In the genomic region with DNA sequence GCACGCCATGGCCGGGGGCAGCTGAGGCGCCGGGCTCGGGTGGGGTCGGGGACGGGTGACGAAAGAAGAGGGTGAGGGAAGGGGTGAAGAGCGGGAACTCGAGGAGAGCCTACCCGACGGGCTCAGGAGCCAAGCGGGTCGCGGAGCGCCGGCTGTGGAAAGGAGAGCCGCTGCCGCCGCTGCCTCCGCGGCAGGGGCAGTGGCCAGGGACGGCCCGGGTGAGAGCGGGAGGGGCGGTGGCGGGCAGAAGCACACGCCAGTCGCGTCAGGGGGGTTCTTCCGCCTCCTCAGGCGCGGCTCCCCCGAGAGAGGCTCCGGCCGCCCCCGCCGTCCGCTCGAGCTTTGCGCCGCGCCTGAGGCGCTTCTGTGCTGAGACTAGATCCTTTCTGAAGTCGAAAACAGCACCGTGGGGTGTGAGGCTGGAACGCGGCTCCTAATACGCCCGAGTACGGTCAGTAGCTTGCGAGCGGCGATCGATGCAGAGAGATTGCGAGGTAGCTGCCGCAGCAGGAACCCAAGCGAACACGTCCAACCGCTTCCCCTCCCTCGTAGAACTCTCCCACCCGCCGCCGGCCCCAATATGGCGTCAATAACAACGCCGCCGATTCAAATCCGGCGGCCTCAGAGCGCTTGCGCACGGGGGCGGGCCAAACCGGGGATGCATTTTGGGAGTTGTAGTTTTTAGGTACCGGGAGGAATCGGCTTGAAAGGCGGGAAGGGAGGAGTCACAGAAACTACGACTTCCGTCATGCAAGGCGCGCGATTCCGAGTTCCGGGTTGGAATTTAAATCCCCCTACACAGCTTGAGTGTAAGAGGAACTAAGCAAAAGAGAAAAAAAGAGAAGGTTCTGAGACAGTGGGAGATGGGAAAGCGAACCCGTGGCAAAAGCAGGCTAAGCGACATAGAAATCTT, we compare ENCODE assay signal across 8 cellular contexts.
DNase-seq lines count a peak whose midpoint lies in the region; ATAC-seq and TF ChIP-seq lines count a peak whose summit lies in the region.

A gene (minus strand): TSS at position 558 of the 913 bp plus-strand sequence. CDS start 549 bp downstream, at position 9.

- H3K27me3 ChIP-seq in GM06990 (replicated peaks; ENCODE audit: control insufficient read depth, insufficient read depth, low read length): no peaks in the 10 kb centered on the region

- ATAC-seq in HG02588 (IDR thresholded peaks at IDR 0.05; ENCODE audit: unreplicated experiment) (peak; percentile 67), SK-N-SH treated with all-trans-retinoic acid at 6 μM for 48 hours (peak; percentile 80)

- H3K4me1 Mint-ChIP-seq in activated naive CD4-positive, alpha-beta T cell treated with anti-CD3 and anti-CD28 coated beads, Interleukin-2, amount 50 U/mL, for 24 hours: peaks cover 39% of the 10 kb centered on the region

- H3K27me3 Mint-ChIP-seq in activated naive CD4-positive, alpha-beta T cell treated with anti-CD3 and anti-CD28 coated beads, Interleukin-2, amount 50 U/mL, for 24 hours: no peaks in the 10 kb centered on the region

- no peaks in the 10 kb centered on the region for H3K36me3 Mint-ChIP-seq in activated naive CD4-positive, alpha-beta T cell treated with anti-CD3 and anti-CD28 coated beads, Interleukin-2, amount 50 U/mL, for 24 hours

- no peaks in the 10 kb centered on the region for H3K36me3 ChIP-seq in GM06990 (ENCODE audit: control insufficient read depth, insufficient read depth, low read length)

- peak; percentile 99 for DNase-seq in GM06990 (ENCODE audit: extremely low read depth, insufficient read length)
- peak; percentile 93 for DNase-seq in NCI-H1092 (lab: John Stamatoyannopoulos, UW)
- DNase-seq in germinal center (ENCODE audit: low spot score): peak; percentile 93
- DNase-seq in non-pigmented ciliary epithelial cell (ENCODE audit: low read depth): peak; percentile 99
- peak; percentile 99 for DNase-seq in superior temporal gyrus (ENCODE audit: extremely low spot score)

- no peaks in the 10 kb centered on the region for H3K9me3 Mint-ChIP-seq in activated naive CD4-positive, alpha-beta T cell treated with anti-CD3 and anti-CD28 coated beads, Interleukin-2, amount 50 U/mL, for 24 hours

- peak within 1 kb of the TSS; percentile 94 for H3K27ac Mint-ChIP-seq in activated naive CD4-positive, alpha-beta T cell treated with anti-CD3 and anti-CD28 coated beads, Interleukin-2, amount 50 U/mL, for 24 hours

- peak within 1 kb of the TSS; percentile 98 for H3K4me3 ChIP-seq in GM06990 (replicated peaks; ENCODE audit: low read depth, low read length)

- H3K4me3 Mint-ChIP-seq in activated naive CD4-positive, alpha-beta T cell treated with anti-CD3 and anti-CD28 coated beads, Interleukin-2, amount 50 U/mL, for 24 hours: peak within 1 kb of the TSS; percentile 92

- no peak for TF ChIP-seq CTCF in GM06990 (IDR thresholded peaks at IDR 0.05; ENCODE audit: insufficient read depth, low read length, poor library complexity, severe bottlenecking)

TF ChIP-seq in SK-N-SH treated with all-trans-retinoic acid at 6 μM for 48 hours, 23 proteins besides CTCF, POLR2A, EP300 and RAD21:
- no peak for TF ChIP-seq SNAI2 (CRISPR knock-in tag; IDR thresholded peaks at IDR 0.05)
- TF ChIP-seq ZNF70 (CRISPR knock-in tag; IDR thresholded peaks at IDR 0.05): no peak
- no peak for TF ChIP-seq CSDC2 (CRISPR knock-in tag; IDR thresholded peaks at IDR 0.05)
- TF ChIP-seq, protein P1, sequence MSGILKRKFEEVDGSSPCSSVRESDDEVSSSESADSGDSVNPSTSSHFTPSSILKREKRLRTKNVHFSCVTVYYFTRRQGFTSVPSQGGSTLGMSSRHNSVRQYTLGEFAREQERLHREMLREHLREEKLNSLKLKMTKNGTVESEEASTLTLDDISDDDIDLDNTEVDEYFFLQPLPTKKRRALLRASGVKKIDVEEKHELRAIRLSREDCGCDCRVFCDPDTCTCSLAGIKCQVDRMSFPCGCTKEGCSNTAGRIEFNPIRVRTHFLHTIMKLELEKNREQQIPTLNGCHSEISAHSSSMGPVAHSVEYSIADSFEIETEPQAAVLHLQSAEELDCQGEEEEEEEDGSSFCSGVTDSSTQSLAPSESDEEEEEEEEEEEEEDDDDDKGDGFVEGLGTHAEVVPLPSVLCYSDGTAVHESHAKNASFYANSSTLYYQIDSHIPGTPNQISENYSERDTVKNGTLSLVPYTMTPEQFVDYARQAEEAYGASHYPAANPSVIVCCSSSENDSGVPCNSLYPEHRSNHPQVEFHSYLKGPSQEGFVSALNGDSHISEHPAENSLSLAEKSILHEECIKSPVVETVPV (CRISPR knock-in tag; IDR thresholded peaks at IDR 0.05): 0 out of 2 replicates have a peak, but pooled peaks have one; percentile 46
- TF ChIP-seq ESRRG (CRISPR knock-in tag; IDR thresholded peaks at IDR 0.05): 0 out of 2 replicates have a peak, but pooled peaks have one; percentile 54
- TF ChIP-seq ZFP30 (CRISPR knock-in tag; IDR thresholded peaks at IDR 0.05): no peak
- TF ChIP-seq BACH2 (CRISPR knock-in tag; IDR thresholded peaks at IDR 0.05; ENCODE audit: borderline replicate concordance): no peak
- TF ChIP-seq ZNF8 (CRISPR knock-in tag; IDR thresholded peaks at IDR 0.05): no peak
- TF ChIP-seq TCF4 (CRISPR knock-in tag; IDR thresholded peaks at IDR 0.05; ENCODE audit: borderline replicate concordance): no peak
- TF ChIP-seq ARNTL (CRISPR knock-in tag; IDR thresholded peaks at IDR 0.05; ENCODE audit: borderline replicate concordance, low read depth): no peak
- no peak for TF ChIP-seq PPARA (CRISPR knock-in tag; IDR thresholded peaks at IDR 0.05; ENCODE audit: borderline replicate concordance)
- TF ChIP-seq, protein P2, sequence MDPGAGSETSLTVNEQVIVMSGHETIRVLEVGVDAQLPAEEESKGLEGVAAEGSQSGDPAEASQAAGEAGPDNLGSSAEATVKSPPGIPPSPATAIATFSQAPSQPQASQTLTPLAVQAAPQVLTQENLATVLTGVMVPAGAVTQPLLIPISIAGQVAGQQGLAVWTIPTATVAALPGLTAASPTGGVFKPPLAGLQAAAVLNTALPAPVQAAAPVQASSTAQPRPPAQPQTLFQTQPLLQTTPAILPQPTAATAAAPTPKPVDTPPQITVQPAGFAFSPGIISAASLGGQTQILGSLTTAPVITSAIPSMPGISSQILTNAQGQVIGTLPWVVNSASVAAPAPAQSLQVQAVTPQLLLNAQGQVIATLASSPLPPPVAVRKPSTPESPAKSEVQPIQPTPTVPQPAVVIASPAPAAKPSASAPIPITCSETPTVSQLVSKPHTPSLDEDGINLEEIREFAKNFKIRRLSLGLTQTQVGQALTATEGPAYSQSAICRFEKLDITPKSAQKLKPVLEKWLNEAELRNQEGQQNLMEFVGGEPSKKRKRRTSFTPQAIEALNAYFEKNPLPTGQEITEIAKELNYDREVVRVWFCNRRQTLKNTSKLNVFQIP (CRISPR knock-in tag; IDR thresholded peaks at IDR 0.05; ENCODE audit: borderline replicate concordance, low read depth): no peak
- TF ChIP-seq, protein P3, sequence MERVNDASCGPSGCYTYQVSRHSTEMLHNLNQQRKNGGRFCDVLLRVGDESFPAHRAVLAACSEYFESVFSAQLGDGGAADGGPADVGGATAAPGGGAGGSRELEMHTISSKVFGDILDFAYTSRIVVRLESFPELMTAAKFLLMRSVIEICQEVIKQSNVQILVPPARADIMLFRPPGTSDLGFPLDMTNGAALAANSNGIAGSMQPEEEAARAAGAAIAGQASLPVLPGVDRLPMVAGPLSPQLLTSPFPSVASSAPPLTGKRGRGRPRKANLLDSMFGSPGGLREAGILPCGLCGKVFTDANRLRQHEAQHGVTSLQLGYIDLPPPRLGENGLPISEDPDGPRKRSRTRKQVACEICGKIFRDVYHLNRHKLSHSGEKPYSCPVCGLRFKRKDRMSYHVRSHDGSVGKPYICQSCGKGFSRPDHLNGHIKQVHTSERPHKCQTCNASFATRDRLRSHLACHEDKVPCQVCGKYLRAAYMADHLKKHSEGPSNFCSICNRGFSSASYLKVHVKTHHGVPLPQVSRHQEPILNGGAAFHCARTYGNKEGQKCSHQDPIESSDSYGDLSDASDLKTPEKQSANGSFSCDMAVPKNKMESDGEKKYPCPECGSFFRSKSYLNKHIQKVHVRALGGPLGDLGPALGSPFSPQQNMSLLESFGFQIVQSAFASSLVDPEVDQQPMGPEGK (CRISPR knock-in tag; IDR thresholded peaks at IDR 0.05; ENCODE audit: borderline replicate concordance): peak; percentile 87; the same call in 1 of the 2 replicates
- TF ChIP-seq TOX (CRISPR knock-in tag; IDR thresholded peaks at IDR 0.05; ENCODE audit: borderline replicate concordance): no peak
- TF ChIP-seq, protein P4, sequence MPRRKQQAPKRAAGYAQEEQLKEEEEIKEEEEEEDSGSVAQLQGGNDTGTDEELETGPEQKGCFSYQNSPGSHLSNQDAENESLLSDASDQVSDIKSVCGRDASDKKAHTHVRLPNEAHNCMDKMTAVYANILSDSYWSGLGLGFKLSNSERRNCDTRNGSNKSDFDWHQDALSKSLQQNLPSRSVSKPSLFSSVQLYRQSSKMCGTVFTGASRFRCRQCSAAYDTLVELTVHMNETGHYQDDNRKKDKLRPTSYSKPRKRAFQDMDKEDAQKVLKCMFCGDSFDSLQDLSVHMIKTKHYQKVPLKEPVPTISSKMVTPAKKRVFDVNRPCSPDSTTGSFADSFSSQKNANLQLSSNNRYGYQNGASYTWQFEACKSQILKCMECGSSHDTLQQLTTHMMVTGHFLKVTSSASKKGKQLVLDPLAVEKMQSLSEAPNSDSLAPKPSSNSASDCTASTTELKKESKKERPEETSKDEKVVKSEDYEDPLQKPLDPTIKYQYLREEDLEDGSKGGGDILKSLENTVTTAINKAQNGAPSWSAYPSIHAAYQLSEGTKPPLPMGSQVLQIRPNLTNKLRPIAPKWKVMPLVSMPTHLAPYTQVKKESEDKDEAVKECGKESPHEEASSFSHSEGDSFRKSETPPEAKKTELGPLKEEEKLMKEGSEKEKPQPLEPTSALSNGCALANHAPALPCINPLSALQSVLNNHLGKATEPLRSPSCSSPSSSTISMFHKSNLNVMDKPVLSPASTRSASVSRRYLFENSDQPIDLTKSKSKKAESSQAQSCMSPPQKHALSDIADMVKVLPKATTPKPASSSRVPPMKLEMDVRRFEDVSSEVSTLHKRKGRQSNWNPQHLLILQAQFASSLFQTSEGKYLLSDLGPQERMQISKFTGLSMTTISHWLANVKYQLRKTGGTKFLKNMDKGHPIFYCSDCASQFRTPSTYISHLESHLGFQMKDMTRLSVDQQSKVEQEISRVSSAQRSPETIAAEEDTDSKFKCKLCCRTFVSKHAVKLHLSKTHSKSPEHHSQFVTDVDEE (CRISPR knock-in tag; IDR thresholded peaks at IDR 0.05): peak; percentile 37; the same call in 1 of the 2 replicates
- TF ChIP-seq RARB (CRISPR knock-in tag; IDR thresholded peaks at IDR 0.05): no peak
- TF ChIP-seq ZFP3 (CRISPR knock-in tag; IDR thresholded peaks at IDR 0.05): 0 out of 2 replicates have a peak, but pooled peaks have one; percentile 29
TF ChIP-seq in SK-N-SH treated with all-trans-retinoic acid at 6 μM for 48 hours: peak in this region for 5.

Comparison
In these comparisons a context has a peak if more than half of its experiments do, and no peak if none do; other contexts are left out.
1. Peak in every context shown above with its lines: DNase-seq, ATAC-seq and H3K4me3 ChIP-seq.